ENCODE assay signal across 5 cellular contexts in genomic region chr3:170942011-170942410, GRCh38.
"Had no signal": no experiment of that assay in that cellular context is flagged by ENCODE, and none has a peak within 500 bp of the region (broad histone marks: within the 10 kb centered on the region; RNA-seq: fewer than 3 reads in every experiment).

No MANE protein-coding gene starts in this region.

- DNase-seq: GM23248, GOT3, H7, HFFc6 had no signal

- H3K27ac ChIP-seq: GM23248, HL-60 had no signal
